1 cellular context compared by ENCODE assay signal in genomic region chr16:162271-162991, GRCh38.
TF ChIP-seq lines count a peak whose summit lies in the region.

No MANE protein-coding gene starts in this region.

TF ChIP-seq in K562, 482 proteins besides CTCF, POLR2A, EP300 and RAD21:
- TF ChIP-seq ESRRA (IDR thresholded peaks at IDR 0.05; ENCODE audit: borderline replicate concordance, low read depth) (peak; percentile 61; the same call in 1 of the 2 replicates), STAT6 (CRISPR knock-in tag; IDR thresholded peaks at IDR 0.05) (no peak)
